Comparison of ENCODE assay signal across 1 cellular context in genomic region chr12:103952497-103952896, GRCh38.
TF ChIP-seq lines count a peak whose summit lies in the region.

No MANE protein-coding gene starts in this region.

TF ChIP-seq in GM12878, 131 proteins besides CTCF, POLR2A, EP300 and RAD21:
- TF ChIP-seq IKZF2 (IDR thresholded peaks at IDR 0.05) (peak in 1 of 2 experiments; percentile 62; a peak in 3 of 4 replicates), POU2F2 (IDR thresholded peaks at IDR 0.05; ENCODE audit: borderline replicate concordance, low read depth, low read length) (0 out of 3 replicates have a peak, but pooled peaks have one; percentile 43), RUNX3 (IDR thresholded peaks at IDR 0.05; ENCODE audit: low read length) (peak; percentile 59), CHD2 (IDR thresholded peaks at IDR 0.05; ENCODE audit: borderline replicate concordance, low read depth, low read length) (no peak), PAX5 (IDR thresholded peaks at IDR 0.05; ENCODE audit: borderline replicate concordance, low read depth, low read length) (peak; percentile 38; the same call in 1 of the 2 replicates), CREM (IDR thresholded peaks at IDR 0.05; ENCODE audit: low read depth) (no peak), MTA3 (IDR thresholded peaks at IDR 0.05; ENCODE audit: borderline replicate concordance, low read length) (0 out of 2 replicates have a peak, but pooled peaks have one; percentile 9), MTA2 (IDR thresholded peaks at IDR 0.05; ENCODE audit: low read depth) (peak; percentile 72), TARDBP (IDR thresholded peaks at IDR 0.05; ENCODE audit: borderline replicate concordance) (no peak), IKZF1 (conservative IDR thresholded peaks at IDR 0.05) (peak; percentile 45; the same call in 1 of the 2 replicates), MLLT1 (IDR thresholded peaks at IDR 0.05) (0 out of 2 replicates have a peak, but pooled peaks have one; percentile 26), TAF1 (IDR thresholded peaks at IDR 0.05; ENCODE audit: borderline replicate concordance, low read depth, low read length) (no peak), BHLHE40 (IDR thresholded peaks at IDR 0.05; ENCODE audit: borderline replicate concordance in 1 of 2, low read depth in 2 of 2, low read length in 1 of 2) (peak; percentile 27 to 37; a peak in 1 of 4 replicates), RCOR1 (conservative IDR thresholded peaks at IDR 0.05; ENCODE audit: low read depth, low read length) (no peak), NR2F1 (conservative IDR thresholded peaks at IDR 0.05) (no peak), NBN (IDR thresholded peaks at IDR 0.05) (no peak), CEBPB (IDR thresholded peaks at IDR 0.05; ENCODE audit: borderline replicate concordance in 1 of 2, low read depth in 2 of 2, low read length in 2 of 2) (no peak), BACH1 (IDR thresholded peaks at IDR 0.05; ENCODE audit: borderline replicate concordance) (0 out of 2 replicates have a peak, but pooled peaks have one; percentile 24), TCF12 (IDR thresholded peaks at IDR 0.05; ENCODE audit: low read depth, low read length) (no peak), SREBF2 (IDR thresholded peaks at IDR 0.05; ENCODE audit: low read length) (no peak)
- TF ChIP-seq, protein P1, sequence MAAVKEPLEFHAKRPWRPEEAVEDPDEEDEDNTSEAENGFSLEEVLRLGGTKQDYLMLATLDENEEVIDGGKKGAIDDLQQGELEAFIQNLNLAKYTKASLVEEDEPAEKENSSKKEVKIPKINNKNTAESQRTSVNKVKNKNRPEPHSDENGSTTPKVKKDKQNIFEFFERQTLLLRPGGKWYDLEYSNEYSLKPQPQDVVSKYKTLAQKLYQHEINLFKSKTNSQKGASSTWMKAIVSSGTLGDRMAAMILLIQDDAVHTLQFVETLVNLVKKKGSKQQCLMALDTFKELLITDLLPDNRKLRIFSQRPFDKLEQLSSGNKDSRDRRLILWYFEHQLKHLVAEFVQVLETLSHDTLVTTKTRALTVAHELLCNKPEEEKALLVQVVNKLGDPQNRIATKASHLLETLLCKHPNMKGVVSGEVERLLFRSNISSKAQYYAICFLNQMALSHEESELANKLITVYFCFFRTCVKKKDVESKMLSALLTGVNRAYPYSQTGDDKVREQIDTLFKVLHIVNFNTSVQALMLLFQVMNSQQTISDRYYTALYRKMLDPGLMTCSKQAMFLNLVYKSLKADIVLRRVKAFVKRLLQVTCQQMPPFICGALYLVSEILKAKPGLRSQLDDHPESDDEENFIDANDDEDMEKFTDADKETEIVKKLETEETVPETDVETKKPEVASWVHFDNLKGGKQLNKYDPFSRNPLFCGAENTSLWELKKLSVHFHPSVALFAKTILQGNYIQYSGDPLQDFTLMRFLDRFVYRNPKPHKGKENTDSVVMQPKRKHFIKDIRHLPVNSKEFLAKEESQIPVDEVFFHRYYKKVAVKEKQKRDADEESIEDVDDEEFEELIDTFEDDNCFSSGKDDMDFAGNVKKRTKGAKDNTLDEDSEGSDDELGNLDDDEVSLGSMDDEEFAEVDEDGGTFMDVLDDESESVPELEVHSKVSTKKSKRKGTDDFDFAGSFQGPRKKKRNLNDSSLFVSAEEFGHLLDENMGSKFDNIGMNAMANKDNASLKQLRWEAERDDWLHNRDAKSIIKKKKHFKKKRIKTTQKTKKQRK (IDR thresholded peaks at IDR 0.05; ENCODE audit: low read depth, low read length), result no peak
